In the genomic region with DNA sequence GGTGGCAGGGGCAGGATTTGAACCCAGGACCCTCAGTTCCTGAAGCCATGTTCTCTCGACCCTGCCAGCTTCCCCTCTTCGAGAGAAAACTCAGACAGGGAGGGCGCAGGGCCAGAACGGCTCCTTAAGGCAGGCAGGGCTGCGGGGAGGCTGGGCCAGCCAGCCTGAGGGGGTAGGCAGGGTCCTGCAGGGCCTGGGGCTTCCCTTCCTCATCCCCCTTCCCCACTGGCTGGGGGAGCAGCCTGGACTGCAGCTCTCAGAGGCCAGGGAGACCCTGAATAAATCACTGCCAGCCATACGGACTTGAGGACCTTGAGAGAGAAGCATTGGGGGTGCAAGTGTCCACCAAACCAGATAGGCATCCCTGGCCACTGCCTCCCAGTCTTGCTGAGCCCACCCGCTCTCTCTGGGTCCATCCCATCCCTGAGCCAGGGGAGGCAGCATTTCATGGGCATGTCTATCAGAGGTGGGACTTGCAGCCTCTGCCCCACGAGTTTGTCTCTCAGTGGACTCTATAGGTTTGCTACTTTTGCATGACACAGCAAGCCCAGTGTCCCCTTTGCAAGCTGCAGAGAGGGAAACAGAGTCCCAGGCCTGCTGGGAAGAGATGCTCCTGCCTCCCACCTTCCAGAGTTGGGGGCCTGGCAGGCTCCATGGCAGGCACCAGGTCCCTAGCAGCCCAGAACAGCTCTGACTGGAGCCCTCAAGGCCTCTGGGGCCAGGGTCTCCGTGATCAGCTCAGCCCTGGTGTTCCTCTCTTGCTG, we compare ENCODE assay signal across 1 cellular context.
TF ChIP-seq lines count a peak whose summit lies in the region.

No MANE protein-coding gene starts in this region.

TF ChIP-seq in HepG2, 621 proteins besides CTCF, POLR2A, EP300 and RAD21 (continued from another document):
- TF ChIP-seq TFE3 (CRISPR knock-in tag; IDR thresholded peaks at IDR 0.05): no peak
- TF ChIP-seq WIZ (CRISPR knock-in tag; IDR thresholded peaks at IDR 0.05): no peak
TF ChIP-seq in HepG2: peak in this region for 0.
